ENCODE assay signal across 22 cellular contexts in the genomic region with DNA sequence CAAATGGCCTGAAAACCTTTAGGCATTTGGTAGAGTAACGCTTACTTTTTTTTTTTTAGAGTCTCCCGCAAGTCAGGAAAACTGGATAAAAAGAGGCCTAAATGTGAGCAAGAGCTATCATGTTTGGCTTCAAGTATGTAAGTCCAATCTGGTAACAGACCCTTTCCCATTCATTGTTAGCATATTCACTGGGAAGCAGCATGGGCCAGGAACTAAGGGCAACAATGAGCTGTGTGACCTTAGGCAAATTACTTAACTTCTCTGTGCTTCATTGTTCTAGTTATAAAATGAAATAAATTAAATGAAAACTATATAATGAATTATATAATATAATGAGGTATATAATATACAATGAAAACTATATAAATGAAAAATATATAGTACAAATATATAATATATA.
"Had no signal": no experiment of that assay in that cellular context is flagged by ENCODE, and none has a peak within 500 bp of the region (broad histone marks: within the 10 kb centered on the region; RNA-seq: fewer than 3 reads in every experiment).

No MANE protein-coding gene starts in this region.

- H3K4me1 ChIP-seq: right lobe of liver, uterus had no signal

- H3K36me3 Mint-ChIP-seq: natural killer cell had no signal

- H3K27ac ChIP-seq: ovary, suprapubic skin had no signal

- DNase-seq: cortex of kidney; effector memory CD8-positive, alpha-beta T cell; heart left ventricle; left ventricle myocardium superior; lower lobe of right lung; natural killer cell; occipital lobe; ovary; right lobe of liver; stimulated activated CD4-positive, alpha-beta T cell treated with anti-CD3 and anti-CD28 coated beads, Interleukin-12 subunit alpha, Interleukin-12 subunit beta, amount 100 ng/mL, for 4 hours; stimulated activated CD4-positive, alpha-beta T cell treated with anti-CD3 and anti-CD28 coated beads, Interleukin-1b, Interleukin-23, amount 100 ng/mL, for 48 hours; stimulated activated CD4-positive, alpha-beta T cell treated with anti-CD3 and anti-CD28 coated beads, Interleukin-4, amount 100 ng/mL, for 1 hour; stimulated activated CD8-positive, alpha-beta memory T cell treated with anti-CD3 and anti-CD28 coated beads, Interleukin-4, amount 100 ng/mL, for 48 hours; stimulated activated naive CD4-positive, alpha-beta T cell; stimulated activated naive CD8-positive, alpha-beta T cell treated with anti-CD3 and anti-CD28 coated beads, Interleukin-15, amount 100 ng/mL, for 72 hours; transverse colon; upper lobe of right lung; uterus had no signal

- H3K9me3 ChIP-seq: gastroesophageal sphincter, heart left ventricle, lower lobe of right lung, ovary, right lobe of liver, suprapubic skin, transverse colon, upper lobe of right lung, uterus had no signal

- H3K9me3 Mint-ChIP-seq: effector memory CD8-positive, alpha-beta T cell; natural killer cell; stimulated activated naive CD8-positive, alpha-beta T cell treated with anti-CD3 and anti-CD28 coated beads, Interleukin-15, amount 100 ng/mL, for 72 hours had no signal

- H3K27me3 Mint-ChIP-seq: effector memory CD8-positive, alpha-beta T cell; stimulated activated naive CD8-positive, alpha-beta T cell treated with anti-CD3 and anti-CD28 coated beads, Interleukin-15, amount 100 ng/mL, for 72 hours had no signal

- H3K4me3 ChIP-seq: gastroesophageal sphincter, heart left ventricle, hepatocyte, lower lobe of right lung, ovary, right lobe of liver, smooth muscle cell, suprapubic skin, transverse colon, upper lobe of right lung, uterus had no signal

- ATAC-seq: effector memory CD8-positive, alpha-beta T cell; gastroesophageal sphincter; heart left ventricle; left ventricle myocardium superior; lower lobe of right lung; natural killer cell; stimulated activated naive CD8-positive, alpha-beta T cell treated with anti-CD3 and anti-CD28 coated beads, Interleukin-15, amount 100 ng/mL, for 72 hours; upper lobe of right lung had no signal

- H3K36me3 ChIP-seq: heart left ventricle, lower lobe of right lung, ovary, right lobe of liver, suprapubic skin, transverse colon, upper lobe of right lung, uterus had no signal

- H3K27me3 ChIP-seq: gastroesophageal sphincter, heart left ventricle, hepatocyte, ovary, right lobe of liver, suprapubic skin, transverse colon, upper lobe of right lung, uterus had no signal

- H3K27ac Mint-ChIP-seq: stimulated activated naive CD8-positive, alpha-beta T cell treated with anti-CD3 and anti-CD28 coated beads, Interleukin-15, amount 100 ng/mL, for 72 hours had no signal
